In genomic region chr17:76872221-76872873, GRCh38 we compare ENCODE assay signal across 1 cellular context.
TF ChIP-seq lines count a peak whose summit lies in the region.

No MANE protein-coding gene starts in this region.

TF ChIP-seq in GM12878, 131 proteins besides CTCF, POLR2A, EP300 and RAD21 (continued from another document):
- TF ChIP-seq SMARCA5 (IDR thresholded peaks at IDR 0.05) (no peak), PRDM15 (CRISPR knock-in tag; IDR thresholded peaks at IDR 0.05) (no peak), STAT1 (conservative IDR thresholded peaks at IDR 0.05) (no peak)
